24 cellular contexts compared by ENCODE assay signal in genomic region chr16:69301861-69302260, GRCh38. TPM values are rescaled to one million over a fixed set of nuclear protein-coding genes. Genes with fewer than 3 reads are reported as not detected.
"Had no signal": no experiment of that assay in that cellular context is flagged by ENCODE, and none has a peak within 500 bp of the region (broad histone marks: within the 10 kb centered on the region; RNA-seq: fewer than 3 reads in every experiment).

No MANE protein-coding gene starts in this region.

- FAIRE-seq: bronchial epithelial cell had no signal

- H3K27me3 ChIP-seq: MG63 had no signal

- H3K4me3 ChIP-seq: MG63 had no signal

- DNase-seq: activated CD4-positive, alpha-beta T cell treated with anti-CD3 and anti-CD28 coated beads for 48 hours; activated CD4-positive, alpha-beta T cell treated with anti-CD3 and anti-CD28 coated beads, Interleukin-2, amount 50 U/mL, for 4 hours; activated CD4-positive, CD25-positive, alpha-beta regulatory T cell treated with anti-CD3 and anti-CD28 coated beads, Interleukin-2, amount 50 U/mL, for 72 hours; activated CD8-positive, alpha-beta memory T cell treated with anti-CD3 and anti-CD28 coated beads, Interleukin-2, amount 10 ng/mL, durations not matched to agents 7 days and 5 days; activated CD8-positive, alpha-beta T cell treated with anti-CD3 and anti-CD28 coated beads, Interleukin-2, amount 10 ng/mL, durations not matched to agents 7 days and 5 days; activated gamma-delta T cell treated with Interleukin-2 at 50 U/mL for 16 hours; activated naive CD4-positive, alpha-beta T cell treated with anti-CD3 and anti-CD28 coated beads, Interleukin-2, amount 10 ng/mL, durations not matched to agents 7 days and 5 days; activated naive CD8-positive, alpha-beta T cell treated with anti-CD3 and anti-CD28 coated beads for 36 hours; activated T-cell treated with anti-CD3 and anti-CD28 coated beads, Interleukin-2, amount 50 U/mL, for 72 hours; central memory CD4-positive, alpha-beta T cell; MG63; MV-4-11; NCI-H1105 treated with DMSO at 0.1 percent for 48 hours; NCI-H1436 treated with DMSO at 0.1 percent for 48 hours; NCI-H187; NCI-H2081; NCI-H524; SHP77 treated with DMSO at 0.1 percent for 48 hours had no signal

- H3K9me3 Mint-ChIP-seq: activated naive CD4-positive, alpha-beta T cell treated with anti-CD3 and anti-CD28 coated beads, Interleukin-2, amount 10 ng/mL, durations not matched to agents 7 days and 5 days; activated naive CD8-positive, alpha-beta T cell treated with anti-CD3 and anti-CD28 coated beads for 36 hours; activated T-cell treated with anti-CD3 and anti-CD28 coated beads, Interleukin-2, amount 50 U/mL, for 72 hours; activated T-helper 2 cell treated with anti-CD3 and anti-CD28 coated beads, Interferon-gamma antibody, Interleukin-2, Interleukin-4, amounts not matched to agents 10 μg/mL and 5 μg/mL and 100 μg/mL, durations not matched to agents 14 hours and 24 hours and 36 hours; T-helper 1 cell treated with Interleukin-12 subunit alpha and Interleukin-12 subunit beta and Interleukin-4 antibody, amounts not matched to agents 30 μg/mL and 1 μg/mL, for 36 hours; WTC11 had no signal

- H3K9me3 ChIP-seq: MG63 had no signal

- H3K4me1 Mint-ChIP-seq: activated CD8-positive, alpha-beta memory T cell treated with anti-CD3 and anti-CD28 coated beads, Interleukin-2, amount 10 ng/mL, durations not matched to agents 7 days and 5 days; activated naive CD4-positive, alpha-beta T cell treated with anti-CD3 and anti-CD28 coated beads, Interleukin-2, amount 10 ng/mL, durations not matched to agents 7 days and 5 days; activated naive CD8-positive, alpha-beta T cell treated with anti-CD3 and anti-CD28 coated beads for 36 hours; WTC11 had no signal

- ATAC-seq: activated CD8-positive, alpha-beta memory T cell treated with anti-CD3 and anti-CD28 coated beads, Interleukin-2, amount 10 ng/mL, durations not matched to agents 7 days and 5 days; activated CD8-positive, alpha-beta T cell treated with anti-CD3 and anti-CD28 coated beads, Interleukin-2, amount 10 ng/mL, durations not matched to agents 7 days and 5 days; activated T-cell treated with anti-CD3 and anti-CD28 coated beads, Interleukin-2, amount 50 U/mL, for 72 hours; WTC11 had no signal

- H3K4me3 Mint-ChIP-seq: activated CD8-positive, alpha-beta memory T cell treated with anti-CD3 and anti-CD28 coated beads, Interleukin-2, amount 10 ng/mL, durations not matched to agents 7 days and 5 days; activated CD8-positive, alpha-beta T cell treated with anti-CD3 and anti-CD28 coated beads, Interleukin-2, amount 10 ng/mL, durations not matched to agents 7 days and 5 days; activated naive CD4-positive, alpha-beta T cell treated with anti-CD3 and anti-CD28 coated beads, Interleukin-2, amount 10 ng/mL, durations not matched to agents 7 days and 5 days; activated naive CD8-positive, alpha-beta T cell treated with anti-CD3 and anti-CD28 coated beads for 36 hours; activated T-cell treated with anti-CD3 and anti-CD28 coated beads, Interleukin-2, amount 50 U/mL, for 72 hours; T-helper 1 cell treated with Interleukin-12 subunit alpha and Interleukin-12 subunit beta and Interleukin-4 antibody, amounts not matched to agents 30 μg/mL and 1 μg/mL, for 36 hours; WTC11 had no signal

- H3K27me3 Mint-ChIP-seq: activated CD8-positive, alpha-beta memory T cell treated with anti-CD3 and anti-CD28 coated beads, Interleukin-2, amount 10 ng/mL, durations not matched to agents 7 days and 5 days; activated naive CD4-positive, alpha-beta T cell treated with anti-CD3 and anti-CD28 coated beads, Interleukin-2, amount 10 ng/mL, durations not matched to agents 7 days and 5 days; activated naive CD8-positive, alpha-beta T cell treated with anti-CD3 and anti-CD28 coated beads for 36 hours had no signal

- H3K27ac Mint-ChIP-seq: activated CD8-positive, alpha-beta memory T cell treated with anti-CD3 and anti-CD28 coated beads, Interleukin-2, amount 10 ng/mL, durations not matched to agents 7 days and 5 days; activated CD8-positive, alpha-beta T cell treated with anti-CD3 and anti-CD28 coated beads, Interleukin-2, amount 10 ng/mL, durations not matched to agents 7 days and 5 days; activated naive CD8-positive, alpha-beta T cell treated with anti-CD3 and anti-CD28 coated beads for 36 hours; activated T-cell treated with anti-CD3 and anti-CD28 coated beads, Interleukin-2, amount 50 U/mL, for 72 hours; activated T-helper 2 cell treated with anti-CD3 and anti-CD28 coated beads, Interferon-gamma antibody, Interleukin-2, Interleukin-4, amounts not matched to agents 10 μg/mL and 5 μg/mL and 100 μg/mL, durations not matched to agents 14 hours and 24 hours and 36 hours; T-helper 1 cell treated with Interleukin-12 subunit alpha and Interleukin-12 subunit beta and Interleukin-4 antibody, amounts not matched to agents 30 μg/mL and 1 μg/mL, for 36 hours; WTC11 had no signal

RNA-seq across cellular contexts. Expression of gene TMED6, which starts 49.7 kb away (rescaled TPM):
- total RNA-seq: bronchial epithelial cell, SK-MEL-5 had no signal
- polyA plus RNA-seq: aorta had no signal
